ENCODE assay signal across 1 cellular context in genomic region chr16:56702836-56703235, GRCh38.
TF ChIP-seq lines count a peak whose summit lies in the region.

No MANE protein-coding gene starts in this region.

TF ChIP-seq in K562, 482 proteins besides CTCF, POLR2A, EP300 and RAD21:
- TF ChIP-seq EGR1 (conservative IDR thresholded peaks at IDR 0.05) (no peak), RFX1 (IDR thresholded peaks at IDR 0.05) (peak; percentile 42; the same call in 1 of the 2 replicates), HMBOX1 (IDR thresholded peaks at IDR 0.05) (no peak), ZFP30 (CRISPR knock-in tag; IDR thresholded peaks at IDR 0.05; ENCODE audit: borderline replicate concordance) (no peak), CCAR2 (IDR thresholded peaks at IDR 0.05; ENCODE audit: low read depth, low read length) (no peak), JUND (IDR thresholded peaks at IDR 0.05; ENCODE audit: borderline replicate concordance, low read depth, low read length) (no peak), JUND (tag; IDR thresholded peaks at IDR 0.05; ENCODE audit: borderline replicate concordance, low read depth, low read length) (no peak)
